In genomic region chrX:100591256-100592051, GRCh38 we compare ENCODE assay signal across 1 cellular context.
TF ChIP-seq lines count a peak whose summit lies in the region.

No MANE protein-coding gene starts in this region.

TF ChIP-seq in HepG2, 621 proteins besides CTCF, POLR2A, EP300 and RAD21:
- TF ChIP-seq ZNF792 (CRISPR knock-in tag; IDR thresholded peaks at IDR 0.05) = no peak
- TF ChIP-seq CBX2 (IDR thresholded peaks at IDR 0.05; ENCODE audit: low read depth, low read length) = no peak
- no peak for TF ChIP-seq CBX2 (CRISPR knock-in tag; IDR thresholded peaks at IDR 0.05; ENCODE audit: low read depth)
- TF ChIP-seq GTF2F1 (IDR thresholded peaks at IDR 0.05; ENCODE audit: low read length) = no peak
- TF ChIP-seq, protein P1, sequence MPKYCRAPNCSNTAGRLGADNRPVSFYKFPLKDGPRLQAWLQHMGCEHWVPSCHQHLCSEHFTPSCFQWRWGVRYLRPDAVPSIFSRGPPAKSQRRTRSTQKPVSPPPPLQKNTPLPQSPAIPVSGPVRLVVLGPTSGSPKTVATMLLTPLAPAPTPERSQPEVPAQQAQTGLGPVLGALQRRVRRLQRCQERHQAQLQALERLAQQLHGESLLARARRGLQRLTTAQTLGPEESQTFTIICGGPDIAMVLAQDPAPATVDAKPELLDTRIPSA (CRISPR knock-in tag; IDR thresholded peaks at IDR 0.05; ENCODE audit: borderline replicate concordance) = no peak
- peak; percentile 47 to 70 for TF ChIP-seq MAFK (conservative IDR thresholded peaks at IDR 0.05 in 1 of 2, IDR thresholded peaks at IDR 0.05 in 1 of 2; ENCODE audit: low read length in 2 of 2)
- no peak for TF ChIP-seq LCORL (IDR thresholded peaks at IDR 0.05)
- TF ChIP-seq LCORL (CRISPR knock-in tag; IDR thresholded peaks at IDR 0.05) = no peak
- no peak for TF ChIP-seq MTA3 (CRISPR knock-in tag; IDR thresholded peaks at IDR 0.05)
- TF ChIP-seq ZNF672 (CRISPR knock-in tag; IDR thresholded peaks at IDR 0.05) = no peak
- peak; percentile 50 for TF ChIP-seq MAFF (IDR thresholded peaks at IDR 0.05; ENCODE audit: low read depth, low read length)
- no peak for TF ChIP-seq RORA (CRISPR knock-in tag; IDR thresholded peaks at IDR 0.05)
- TF ChIP-seq HNF4A (CRISPR knock-in tag; IDR thresholded peaks at IDR 0.05) = peak; percentile 13; the same call in 1 of the 2 replicates
